Comparison of ENCODE assay signal across 1 cellular context in genomic region chr4:1721003-1721665, GRCh38.
TF ChIP-seq lines count a peak whose summit lies in the region.

TACC3 (plus strand) TSS chr4:1721521; CDS start chr4:1723422, 1,901 bp downstream.
TMEM129 (minus strand) TSS chr4:1721323; CDS start chr4:1720837, 486 bp downstream.

TF ChIP-seq in HepG2, 621 proteins besides CTCF, POLR2A, EP300 and RAD21 (continued from another document and continues in another):
- TF ChIP-seq KIAA2018 (CRISPR knock-in tag; IDR thresholded peaks at IDR 0.05; ENCODE audit: borderline replicate concordance) (no peak), DNMT3B (CRISPR knock-in tag; conservative IDR thresholded peaks at IDR 0.05) (no peak), HMGXB4 (CRISPR knock-in tag; IDR thresholded peaks at IDR 0.05; ENCODE audit: borderline replicate concordance in 1 of 2, low read depth in 1 of 2) (no peak), NFKBIZ (CRISPR knock-in tag; IDR thresholded peaks at IDR 0.05) (no peak), RERE (CRISPR knock-in tag; IDR thresholded peaks at IDR 0.05; ENCODE audit: low read depth) (no peak), NFYC (CRISPR knock-in tag; IDR thresholded peaks at IDR 0.05) (peak; percentile 84), ZBTB21 (CRISPR knock-in tag; IDR thresholded peaks at IDR 0.05) (no peak), SNAPC5 (CRISPR knock-in tag; IDR thresholded peaks at IDR 0.05; ENCODE audit: borderline replicate concordance) (no peak), MAZ (IDR thresholded peaks at IDR 0.05; ENCODE audit: borderline replicate concordance, low read depth, low read length) (peak; percentile 73; the same call in 1 of the 2 replicates), MAZ (CRISPR knock-in tag; IDR thresholded peaks at IDR 0.05; ENCODE audit: low read depth) (no peak; the same call in none of the 2 replicates), ADNP (CRISPR knock-in tag; IDR thresholded peaks at IDR 0.05) (no peak), GTF3A (CRISPR knock-in tag; conservative IDR thresholded peaks at IDR 0.05) (no peak), CERS6 (CRISPR knock-in tag; IDR thresholded peaks at IDR 0.05) (no peak), PBX3 (CRISPR knock-in tag; IDR thresholded peaks at IDR 0.05; ENCODE audit: borderline replicate concordance) (no peak), POLR2G (IDR thresholded peaks at IDR 0.05; ENCODE audit: low read depth, low read length) (no peak; the same call in none of the 2 replicates), POLR2AphosphoS5 (IDR thresholded peaks at IDR 0.05; ENCODE audit: low read depth, low read length) (no peak), PPARG (CRISPR knock-in tag; conservative IDR thresholded peaks at IDR 0.05) (no peak), ZFP90 (CRISPR knock-in tag; IDR thresholded peaks at IDR 0.05; ENCODE audit: borderline replicate concordance) (no peak), ZNF704 (CRISPR knock-in tag; IDR thresholded peaks at IDR 0.05; ENCODE audit: borderline replicate concordance) (no peak), GPBP1L1 (CRISPR knock-in tag; IDR thresholded peaks at IDR 0.05) (no peak), ZNF558 (CRISPR knock-in tag; IDR thresholded peaks at IDR 0.05; ENCODE audit: borderline replicate concordance) (no peak; the same call in 1 of the 2 replicates), SMAD3 (CRISPR knock-in tag; IDR thresholded peaks at IDR 0.05) (peak; percentile 78; the same call in 1 of the 2 replicates), MYPOP (CRISPR knock-in tag; IDR thresholded peaks at IDR 0.05) (no peak), NFIC (IDR thresholded peaks at IDR 0.05; ENCODE audit: low read length) (no peak), ZNF530 (CRISPR knock-in tag; IDR thresholded peaks at IDR 0.05; ENCODE audit: low read depth) (no peak), ZNF841 (CRISPR knock-in tag; IDR thresholded peaks at IDR 0.05; ENCODE audit: borderline replicate concordance) (peak; percentile 10; the same call in 1 of the 2 replicates), ZNF20 (CRISPR knock-in tag; IDR thresholded peaks at IDR 0.05) (no peak), ZBTB42 (CRISPR knock-in tag; IDR thresholded peaks at IDR 0.05) (no peak), ZNF343 (CRISPR knock-in tag; IDR thresholded peaks at IDR 0.05) (no peak), KDM2A (CRISPR knock-in tag; IDR thresholded peaks at IDR 0.05; ENCODE audit: borderline replicate concordance, low read depth) (peak; percentile 28; the same call in 1 of the 2 replicates), LRRFIP1 (CRISPR knock-in tag; conservative IDR thresholded peaks at IDR 0.05) (no peak)
